Comparison of ENCODE assay signal across 7 cellular contexts in the genomic region with DNA sequence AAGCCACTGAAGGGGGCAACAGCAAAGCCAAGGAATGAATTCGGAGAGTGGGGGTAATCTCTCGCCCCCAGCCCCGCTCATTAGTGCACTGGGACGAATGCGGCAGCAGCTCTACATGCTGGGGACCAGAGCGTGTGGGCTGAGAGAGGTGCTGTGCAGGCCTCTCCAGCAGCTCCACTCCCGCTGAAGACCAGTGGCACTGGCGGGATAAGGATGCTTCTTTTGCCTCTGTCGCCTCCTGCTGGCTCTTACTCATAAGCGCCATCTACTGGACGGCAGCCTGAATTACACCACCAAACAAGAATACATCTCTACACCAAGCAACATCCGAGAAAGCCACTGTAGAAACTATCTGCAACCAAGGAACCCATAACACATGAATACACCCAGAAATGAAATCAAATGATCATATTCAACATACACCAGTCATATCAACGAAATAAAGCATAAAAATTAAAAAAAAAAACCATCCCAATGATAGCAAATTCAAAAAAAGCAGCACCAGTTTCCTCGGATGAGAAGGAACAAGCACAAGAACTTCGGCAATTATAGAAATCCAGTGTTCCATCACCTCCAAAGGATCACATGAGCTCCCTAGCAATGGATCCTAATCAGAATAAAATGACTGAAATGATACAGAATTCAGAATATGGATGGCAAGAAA.
DNase-seq lines count a peak whose midpoint lies in the region; ATAC-seq, FAIRE-seq and TF ChIP-seq lines count a peak whose summit lies in the region.

No MANE protein-coding gene starts in this region.

- FAIRE-seq in GM12892 (lab: Jason Lieb, UNC) = peak; percentile 60

- DNase-seq in GM12892 (ENCODE audit: insufficient read length) = no peak
- DNase-seq in SW480 (ENCODE audit: low spot score) = peak; percentile 12
- peak; percentile 34 for DNase-seq in astrocyte of the spinal cord (ENCODE audit: low read depth, low spot score)
- DNase-seq in kidney tubule cell (ENCODE audit: low spot score) = peak; percentile 61
- peak; percentile 4 for DNase-seq in stimulated activated CD8-positive, alpha-beta memory T cell treated with anti-CD3 and anti-CD28 coated beads, Interleukin-7, amount 100 ng/mL, for 24 hours (ENCODE audit: low read depth)

- TF ChIP-seq CTCF in astrocyte of the spinal cord (IDR thresholded peaks at IDR 0.05; ENCODE audit: low read depth, low read length) = peak; percentile 82

- in situ Hi-C loops in astrocyte of the spinal cord (cut with HindIII; ENCODE audit: low sequenced_read_pairs) = no loop called here

- no peak overlapping the region for H3K4me3 ChIP-seq in astrocyte of the spinal cord (ENCODE audit: low read depth, low read length)

- TF ChIP-seq POLR2A in GM12892 (IDR thresholded peaks at IDR 0.05; ENCODE audit: low read depth, low read length) = no peak

- ATAC-seq in HG03469 (IDR thresholded peaks at IDR 0.05; ENCODE audit: unreplicated experiment) (peak; percentile 38), GM18502 (IDR thresholded peaks at IDR 0.05; ENCODE audit: poor library complexity, unreplicated experiment) (no peak)
